10 cellular contexts compared by ENCODE assay signal in the genomic region with DNA sequence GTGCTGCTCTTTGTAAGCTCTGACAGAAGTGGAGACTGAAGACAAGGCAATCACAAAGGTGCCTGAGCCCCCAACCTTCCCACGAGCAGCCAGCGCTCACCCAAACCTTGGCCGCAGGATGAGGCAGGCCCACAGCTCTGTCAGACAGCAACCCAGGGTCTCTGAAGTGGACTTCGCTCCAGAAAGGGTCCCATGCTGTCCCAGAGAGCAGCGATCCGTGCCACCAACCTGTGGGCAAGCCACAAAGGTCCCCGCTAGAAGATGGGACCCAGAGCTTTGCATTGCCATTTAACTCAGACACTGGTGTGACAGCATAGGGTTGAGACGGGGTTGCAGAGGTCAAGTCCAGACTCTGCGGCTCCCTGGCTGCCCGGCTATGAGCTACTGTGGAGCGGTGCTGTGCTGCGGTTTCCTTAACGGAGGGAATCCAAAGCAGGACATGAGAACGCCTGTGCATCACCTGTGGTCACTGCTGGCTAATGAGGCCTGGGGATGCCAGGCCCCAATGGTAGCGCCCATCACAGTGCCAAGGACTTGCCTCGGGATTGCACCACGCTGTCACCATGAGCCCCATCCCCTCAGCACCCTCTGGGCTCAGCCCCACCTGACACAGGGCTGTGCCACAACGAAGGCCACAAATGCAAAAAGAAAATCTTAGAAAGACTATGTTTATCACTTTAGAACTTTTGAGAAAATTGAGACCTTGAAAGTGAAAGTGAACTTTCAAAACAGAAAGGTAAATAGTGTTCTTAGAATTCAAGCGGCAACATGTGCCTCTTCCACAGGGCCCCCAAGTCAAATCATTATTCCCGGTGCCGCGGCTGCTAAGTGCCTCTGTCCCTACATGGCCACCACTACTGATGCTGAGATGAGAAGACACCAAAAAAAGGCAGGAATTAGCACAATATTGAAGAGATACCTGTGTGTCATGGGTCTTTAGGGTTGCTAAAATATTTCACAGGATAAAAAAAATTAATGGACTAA.
A peak's percentile ranks its signal among the peaks of the same experiment; 100 is the strongest.
DNase-seq lines count a peak whose midpoint lies in the region; ATAC-seq and TF ChIP-seq lines count a peak whose summit lies in the region.
"Had no signal": no experiment of that assay in that cellular context is flagged by ENCODE, and none has a peak within 500 bp of the region (broad histone marks: within the 10 kb centered on the region; RNA-seq: fewer than 3 reads in every experiment).

No MANE protein-coding gene starts in this region.

- H3K4me3 ChIP-seq in KMS-11 (IDR thresholded peaks at IDR 0.05; ENCODE audit: insufficient read depth, low read depth, low read length) (no peak overlapping the region), skeletal muscle tissue (ENCODE audit: low read length in 3 of 3) (peak overlapping the region; percentile 12 to 52 (median 49))

- H3K4me1 Mint-ChIP-seq in activated T-helper 1 cell treated with anti-CD3 and anti-CD28 coated beads, Interleukin-12 subunit alpha, Interleukin-12 subunit beta, Interleukin-2, Interleukin-4 antibody, amounts not matched to agents 30 ng/mL and 10 ng/mL and 1 ng/mL, durations not matched to agents 14 hours and 24 hours and 36 hours (ENCODE audit: low read depth), result peaks cover 74% of the 10 kb centered on the region

- H3K4me1 ChIP-seq in KMS-11 (ENCODE audit: low read depth, poor library complexity, severe bottlenecking), result peaks cover 43% of the 10 kb centered on the region
- peaks cover 90 to 94% (median 94%) of the 10 kb centered on the region in 3 donors for H3K4me1 ChIP-seq in skeletal muscle tissue (ENCODE audit: control insufficient read depth in 3 of 3, insufficient read depth in 3 of 3, low read length in 3 of 3)
- H3K4me1 ChIP-seq: parathyroid adenoma had no signal

- intact Hi-C loops in activated T-helper 1 cell treated with anti-CD3 and anti-CD28 coated beads, Interleukin-12 subunit alpha, Interleukin-12 subunit beta, Interleukin-2, Interleukin-4 antibody, amounts not matched to agents 30 ng/mL and 10 ng/mL and 1 ng/mL, durations not matched to agents 14 hours and 24 hours and 36 hours (cut with micrococcal nuclease), result loop anchor here (1.0 kb wide), 7 partner anchors 8 to 72 kb away; no protein-coding TSS in a partner anchor
- intact Hi-C loops in left ventricle myocardium superior (cut with micrococcal nuclease), result no loop called here

- H3K9ac ChIP-seq in KMS-11 (no peak overlapping the region), skeletal muscle tissue (ENCODE audit: low read depth in 1 of 3, low read length in 3 of 3) (peak overlapping the region in 2 of 3 donors; percentile 16 to 77)
- H3K9ac ChIP-seq: parathyroid adenoma had no signal

- no peaks in the 10 kb centered on the region for H4K20me1 ChIP-seq in KMS-11 (ENCODE audit: insufficient read depth)

- no peaks in the 10 kb centered on the region for H3K9me3 Mint-ChIP-seq in activated T-helper 1 cell treated with anti-CD3 and anti-CD28 coated beads, Interleukin-12 subunit alpha, Interleukin-12 subunit beta, Interleukin-2, Interleukin-4 antibody, amounts not matched to agents 30 ng/mL and 10 ng/mL and 1 ng/mL, durations not matched to agents 14 hours and 24 hours and 36 hours

- no peak for DNase-seq in activated T-helper 1 cell treated with anti-CD3 and anti-CD28 coated beads, Interleukin-12 subunit alpha, Interleukin-12 subunit beta, Interleukin-2, Interleukin-4 antibody, amounts not matched to agents 30 ng/mL and 10 ng/mL and 1 ng/mL, durations not matched to agents 14 hours and 24 hours and 36 hours (ENCODE audit: low spot score)
- peak; percentile 23 for DNase-seq in left ventricle myocardium superior
- no peak for DNase-seq in UCSD-AML1 (lab: John Stamatoyannopoulos, UW; ENCODE audit: unreplicated experiment)
- DNase-seq in stimulated activated CD4-positive, alpha-beta T cell treated with anti-CD3 and anti-CD28 coated beads, Interleukin-2, amount 100 ng/mL, for 48 hours, result no peak
- DNase-seq in GM19240 (ENCODE audit: insufficient read length, low spot score), result no peak
- DNase-seq: EL, NCI-H524 treated with DMSO at 0.1 percent for 48 hours had no signal

- H3K27ac ChIP-seq in KMS-11 (no peak overlapping the region), skeletal muscle tissue (ENCODE audit: low read depth, low read length) (peak overlapping the region; percentile 52)
- H3K27ac ChIP-seq: parathyroid adenoma had no signal

- H3K4me2 ChIP-seq in KMS-11, result peak overlapping the region; percentile 74; the same call in 1 of the 2 replicates

- H3K36me3 Mint-ChIP-seq in activated T-helper 1 cell treated with anti-CD3 and anti-CD28 coated beads, Interleukin-12 subunit alpha, Interleukin-12 subunit beta, Interleukin-2, Interleukin-4 antibody, amounts not matched to agents 30 ng/mL and 10 ng/mL and 1 ng/mL, durations not matched to agents 14 hours and 24 hours and 36 hours (ENCODE audit: low read depth), result peaks cover 16% of the 10 kb centered on the region

- H3K9me3 ChIP-seq in skeletal muscle tissue (ENCODE audit: control insufficient read depth in 3 of 3, low read length in 3 of 3), result no peaks in the 10 kb centered on the region

- no peak for ATAC-seq in left ventricle myocardium superior

- peaks cover 33% of the 10 kb centered on the region; the same call in 1 of the 2 replicates for H3K79me2 ChIP-seq in KMS-11 (ENCODE audit: insufficient read depth, low read depth)

- H3K27ac Mint-ChIP-seq in activated T-helper 1 cell treated with anti-CD3 and anti-CD28 coated beads, Interleukin-12 subunit alpha, Interleukin-12 subunit beta, Interleukin-2, Interleukin-4 antibody, amounts not matched to agents 30 ng/mL and 10 ng/mL and 1 ng/mL, durations not matched to agents 14 hours and 24 hours and 36 hours, result peak overlapping the region; percentile 91

- H2AFZ ChIP-seq in KMS-11 (ENCODE audit: low read depth), result no peak overlapping the region
- H2AFZ ChIP-seq: parathyroid adenoma had no signal

- H3K27me3 ChIP-seq in KMS-11 (ENCODE audit: insufficient read depth, low read depth) (no peaks in the 10 kb centered on the region), skeletal muscle tissue (ENCODE audit: control insufficient read depth in 3 of 3, insufficient read depth in 3 of 3, low read length in 3 of 3) (no peaks in the 10 kb centered on the region)

- peak overlapping the region; percentile 84 for H3K4me3 Mint-ChIP-seq in activated T-helper 1 cell treated with anti-CD3 and anti-CD28 coated beads, Interleukin-12 subunit alpha, Interleukin-12 subunit beta, Interleukin-2, Interleukin-4 antibody, amounts not matched to agents 30 ng/mL and 10 ng/mL and 1 ng/mL, durations not matched to agents 14 hours and 24 hours and 36 hours

- H3K27me3 Mint-ChIP-seq in activated T-helper 1 cell treated with anti-CD3 and anti-CD28 coated beads, Interleukin-12 subunit alpha, Interleukin-12 subunit beta, Interleukin-2, Interleukin-4 antibody, amounts not matched to agents 30 ng/mL and 10 ng/mL and 1 ng/mL, durations not matched to agents 14 hours and 24 hours and 36 hours (ENCODE audit: insufficient read depth), result peaks cover 2% of the 10 kb centered on the region

- TF ChIP-seq CTCF in KMS-11 (conservative IDR thresholded peaks at IDR 0.05; ENCODE audit: low read depth, low read length), result no peak

- H3K36me3 ChIP-seq in KMS-11 (ENCODE audit: insufficient read depth) (no peaks in the 10 kb centered on the region), skeletal muscle tissue (ENCODE audit: control insufficient read depth in 3 of 3, insufficient read depth in 3 of 3, low read length in 3 of 3) (peaks cover 0 to 13% (median 0%) of the 10 kb centered on the region in 3 donors)
